Comparison of ENCODE assay signal across 12 cellular contexts in genomic region chr11:27124514-27125264, GRCh38.
A peak's percentile ranks its signal among the peaks of the same experiment; 100 is the strongest.
DNase-seq lines count a peak whose midpoint lies in the region; ATAC-seq and TF ChIP-seq lines count a peak whose summit lies in the region.
"Had no signal": no experiment of that assay in that cellular context is flagged by ENCODE, and none has a peak within 500 bp of the region (broad histone marks: within the 10 kb centered on the region; RNA-seq: fewer than 3 reads in every experiment).

No MANE protein-coding gene starts in this region.

- no peak overlapping the region for H3K4me3 Mint-ChIP-seq in activated T-cell treated with anti-CD3 and anti-CD28 coated beads, Interleukin-2, amount 50 U/mL, for 24 hours

- peaks cover 26% of the 10 kb centered on the region for H3K4me1 ChIP-seq in OCI-LY1 (ENCODE audit: insufficient read depth, low read length, severe bottlenecking)
- peaks cover 0 to 4% (median 0%) of the 10 kb centered on the region in 3 donors for H3K4me1 ChIP-seq in esophagus squamous epithelium
- no peaks in the 10 kb centered on the region for H3K4me1 ChIP-seq in smooth muscle cell (ENCODE audit: low read depth)
- H3K4me1 ChIP-seq: ascending aorta had no signal

- H3K4me2 ChIP-seq in OCI-LY1 (ENCODE audit: low read length) = no peak overlapping the region
- H3K4me2 ChIP-seq in smooth muscle cell = no peak overlapping the region

- H3K9me3 ChIP-seq in OCI-LY1 (ENCODE audit: low read length) (no peaks in the 10 kb centered on the region), esophagus squamous epithelium (no peaks in the 10 kb centered on the region), smooth muscle cell (replicated peaks; ENCODE audit: low read depth) (no peaks in the 10 kb centered on the region)
- H3K9me3 ChIP-seq: ascending aorta, neutrophil had no signal

- no peaks in the 10 kb centered on the region for H3K27me3 Mint-ChIP-seq in activated T-cell treated with anti-CD3 and anti-CD28 coated beads, Interleukin-2, amount 50 U/mL, for 24 hours

- TF ChIP-seq POLR2A in esophagus squamous epithelium (IDR thresholded peaks at IDR 0.05) = no peak

- H3K27ac ChIP-seq in OCI-LY1 (ENCODE audit: low read depth, low read length, poor library complexity, severe bottlenecking) = peak overlapping the region; percentile 55
- no peak overlapping the region for H3K27ac ChIP-seq in esophagus squamous epithelium
- H3K27ac ChIP-seq in smooth muscle cell (ENCODE audit: low read depth) = no peak overlapping the region
- H3K27ac ChIP-seq: ascending aorta, neutrophil had no signal

- no peaks in the 10 kb centered on the region for H3K36me3 Mint-ChIP-seq in activated T-cell treated with anti-CD3 and anti-CD28 coated beads, Interleukin-2, amount 50 U/mL, for 24 hours (ENCODE audit: low read depth)

- ATAC-seq in HG03469 (IDR thresholded peaks at IDR 0.05; ENCODE audit: unreplicated experiment) = no peak

- peak; percentile 43; the same call in 1 of the 2 replicates for TF ChIP-seq CTCF in OCI-LY1 (IDR thresholded peaks at IDR 0.05; ENCODE audit: low read length)
- TF ChIP-seq CTCF in esophagus squamous epithelium (IDR thresholded peaks at IDR 0.05) = peak in 4 of 6 experiments; percentile 18 to 52 (median 24)
- TF ChIP-seq CTCF in smooth muscle cell (IDR thresholded peaks at IDR 0.05; ENCODE audit: borderline replicate concordance, insufficient read depth, poor library complexity, severe bottlenecking) = peak; percentile 18

- no peaks in the 10 kb centered on the region for H3K9me3 Mint-ChIP-seq in activated T-cell treated with anti-CD3 and anti-CD28 coated beads, Interleukin-2, amount 50 U/mL, for 24 hours

- H3K4me1 Mint-ChIP-seq in activated T-cell treated with anti-CD3 and anti-CD28 coated beads, Interleukin-2, amount 50 U/mL, for 24 hours (ENCODE audit: low read depth) = no peaks in the 10 kb centered on the region

- H4K20me1 ChIP-seq in OCI-LY1 (ENCODE audit: insufficient read depth, low read length) = no peaks in the 10 kb centered on the region
- H4K20me1 ChIP-seq in smooth muscle cell (ENCODE audit: low read depth) = no peaks in the 10 kb centered on the region

- peak; percentile 5 for DNase-seq in NCI-H82 (lab: John Stamatoyannopoulos, UW)
- no peak for DNase-seq in NCI-H82 treated with DMSO at 0.1 percent for 48 hours (lab: John Stamatoyannopoulos, UW; ENCODE audit: unreplicated experiment)
- no peak for DNase-seq in esophagus squamous epithelium (lab: John Stamatoyannopoulos, UW)
- DNase-seq in smooth muscle cell (lab: John Stamatoyannopoulos, UW; ENCODE audit: unreplicated experiment) = no peak
- DNase-seq in SIG-M5 treated with dmso at 0.1 percent for 504 hours (lab: John Stamatoyannopoulos, UW; ENCODE audit: unreplicated experiment) = no peak
- no peak for DNase-seq in activated T-cell treated with anti-CD3 and anti-CD28 coated beads, Interleukin-2, amount 50 U/mL, for 24 hours
- DNase-seq: NCI-H2029 treated with DMSO at 0.1 percent for 48 hours; stimulated activated CD4-positive, alpha-beta T cell treated with anti-CD3 and anti-CD28 coated beads, Interleukin-4, amount 100 ng/mL, for 1 hour had no signal

- H3K9ac ChIP-seq in OCI-LY1 (ENCODE audit: low read length) (no peak overlapping the region), smooth muscle cell (ENCODE audit: low read depth) (no peak overlapping the region)

- intact Hi-C loops in esophagus squamous epithelium (cut with DNase I) = no loop called here

- WGBS in esophagus squamous epithelium, 2 donors = 78 to 88% methylated on average over 7 of the region's 7 CpGs
- 94% methylated on average over 7 of the region's 7 CpGs for WGBS in smooth muscle cell (ENCODE audit: low lambda C conversion rate)

- H2AFZ ChIP-seq in OCI-LY1 (ENCODE audit: low read length) = no peak overlapping the region
- no peak overlapping the region for H2AFZ ChIP-seq in smooth muscle cell (ENCODE audit: low read depth)

- H3K27me3 ChIP-seq in OCI-LY1 (ENCODE audit: insufficient read depth, low read length) (no peaks in the 10 kb centered on the region), esophagus squamous epithelium (no peaks in the 10 kb centered on the region), smooth muscle cell (ENCODE audit: low read depth) (no peaks in the 10 kb centered on the region)
- H3K27me3 ChIP-seq: ascending aorta, neutrophil had no signal

- H3K36me3 ChIP-seq in OCI-LY1 (ENCODE audit: insufficient read depth, low read length) = peaks cover 78% of the 10 kb centered on the region
- H3K36me3 ChIP-seq in esophagus squamous epithelium = no peaks in the 10 kb centered on the region
- H3K36me3 ChIP-seq in smooth muscle cell (ENCODE audit: low read depth) = no peaks in the 10 kb centered on the region
- H3K36me3 ChIP-seq: ascending aorta, neutrophil had no signal

- H3K4me3 ChIP-seq in OCI-LY1 (ENCODE audit: low read depth, low read length, poor library complexity, severe bottlenecking) (no peak overlapping the region), esophagus squamous epithelium (no peak overlapping the region), smooth muscle cell (no peak overlapping the region)
- H3K4me3 ChIP-seq: ascending aorta had no signal

- no peaks in the 10 kb centered on the region for H3K9me2 ChIP-seq in OCI-LY1 (ENCODE audit: low read depth, low read length)

- H3K79me2 ChIP-seq in OCI-LY1 (ENCODE audit: insufficient read depth, low read length) = no peaks in the 10 kb centered on the region
- no peaks in the 10 kb centered on the region for H3K79me2 ChIP-seq in smooth muscle cell (ENCODE audit: low read depth)

- H3K27ac Mint-ChIP-seq in activated T-cell treated with anti-CD3 and anti-CD28 coated beads, Interleukin-2, amount 50 U/mL, for 24 hours = no peak overlapping the region

- H3F3A ChIP-seq in OCI-LY1 (ENCODE audit: insufficient read depth, low read length) (no peaks in the 10 kb centered on the region), smooth muscle cell (ENCODE audit: low read depth) (no peaks in the 10 kb centered on the region)
